In the genomic region with DNA sequence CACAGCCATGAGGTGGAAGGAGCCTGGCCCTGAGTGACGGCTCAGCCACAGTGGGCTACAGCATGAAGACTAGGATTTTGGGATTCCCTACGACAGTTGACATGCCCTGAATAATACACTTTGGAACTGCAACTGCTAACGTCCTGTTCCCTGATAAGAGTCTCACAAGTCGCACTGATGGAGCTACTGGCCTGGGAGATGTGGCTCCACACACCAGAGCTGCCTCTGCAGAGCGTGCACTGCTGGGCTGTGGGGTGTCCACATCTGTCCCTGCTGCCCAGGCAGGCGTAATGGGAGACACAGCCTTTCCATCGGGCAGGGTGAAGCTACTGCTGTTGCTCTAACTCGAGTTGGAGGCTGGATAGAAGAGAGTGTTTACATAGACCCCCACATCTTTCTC, we compare ENCODE assay signal across 13 cellular contexts.
"Had no signal": no experiment of that assay in that cellular context is flagged by ENCODE, and none has a peak within 500 bp of the region (broad histone marks: within the 10 kb centered on the region; RNA-seq: fewer than 3 reads in every experiment).

No MANE protein-coding gene starts in this region.

- H3K9me3 Mint-ChIP-seq: activated CD4-positive, alpha-beta memory T cell treated with anti-CD3 and anti-CD28 coated beads for 36 hours; activated naive CD8-positive, alpha-beta T cell treated with anti-CD3 and anti-CD28 coated beads for 36 hours had no signal

- H3K4me3 Mint-ChIP-seq: activated CD4-positive, alpha-beta memory T cell treated with anti-CD3 and anti-CD28 coated beads for 36 hours; activated naive CD8-positive, alpha-beta T cell treated with anti-CD3 and anti-CD28 coated beads for 36 hours had no signal

- H3K4me1 ChIP-seq: foreskin keratinocyte had no signal

- DNase-seq: activated CD4-positive, alpha-beta memory T cell treated with anti-CD3 and anti-CD28 coated beads for 36 hours; activated gamma-delta T cell treated with Interleukin-2 at 50 U/mL for 16 hours; activated naive CD8-positive, alpha-beta T cell treated with anti-CD3 and anti-CD28 coated beads for 36 hours; activated T-cell treated with anti-CD3 and anti-CD28 coated beads, Interleukin-2, amount 50 U/mL, for 48 hours; anterior cingulate cortex; foreskin keratinocyte; left lung; right cardiac atrium; stimulated activated CD4-positive, alpha-beta T cell treated with anti-CD3 and anti-CD28 coated beads, Interleukin-2, amount 100 ng/mL, for 24 hours; stimulated activated naive CD4-positive, alpha-beta T cell treated with Interleukin-2 at 50 U/mL for 16 hours; SW 1271; trophoblast cell had no signal

- H3K27ac Mint-ChIP-seq: activated CD4-positive, alpha-beta memory T cell treated with anti-CD3 and anti-CD28 coated beads for 36 hours; activated naive CD8-positive, alpha-beta T cell treated with anti-CD3 and anti-CD28 coated beads for 36 hours had no signal

- H3K9me3 ChIP-seq: left lung had no signal

- H3K27me3 Mint-ChIP-seq: activated CD4-positive, alpha-beta memory T cell treated with anti-CD3 and anti-CD28 coated beads for 36 hours; activated naive CD8-positive, alpha-beta T cell treated with anti-CD3 and anti-CD28 coated beads for 36 hours had no signal

- H3K27me3 ChIP-seq: foreskin keratinocyte, left lung had no signal

- FAIRE-seq: endothelial cell of umbilical vein had no signal

- H3K27ac ChIP-seq: foreskin keratinocyte, left lung had no signal

- H3K36me3 ChIP-seq: left lung had no signal

- ATAC-seq: foreskin keratinocyte had no signal

- H3K36me3 Mint-ChIP-seq: activated CD4-positive, alpha-beta memory T cell treated with anti-CD3 and anti-CD28 coated beads for 36 hours; activated naive CD8-positive, alpha-beta T cell treated with anti-CD3 and anti-CD28 coated beads for 36 hours had no signal

- H3K4me3 ChIP-seq: left lung had no signal
